In genomic region chr1:16749910-16750888, GRCh38 we compare ENCODE assay signal across 1 cellular context. TPM values are rescaled to one million over a fixed set of nuclear protein-coding genes. Genes with fewer than 3 reads are reported as not detected.
"Had no signal": no experiment of that assay in that cellular context is flagged by ENCODE, and none has a peak within 500 bp of the region (broad histone marks: within the 10 kb centered on the region; RNA-seq: fewer than 3 reads in every experiment).

No MANE protein-coding gene starts in this region.

RNA-seq across cellular contexts. Expression of gene RNU1-4, which starts 9.9 kb away (rescaled TPM):
- polyA plus RNA-seq: fibroblast of lung had no signal
